1 cellular context compared by ENCODE assay signal in the genomic region with DNA sequence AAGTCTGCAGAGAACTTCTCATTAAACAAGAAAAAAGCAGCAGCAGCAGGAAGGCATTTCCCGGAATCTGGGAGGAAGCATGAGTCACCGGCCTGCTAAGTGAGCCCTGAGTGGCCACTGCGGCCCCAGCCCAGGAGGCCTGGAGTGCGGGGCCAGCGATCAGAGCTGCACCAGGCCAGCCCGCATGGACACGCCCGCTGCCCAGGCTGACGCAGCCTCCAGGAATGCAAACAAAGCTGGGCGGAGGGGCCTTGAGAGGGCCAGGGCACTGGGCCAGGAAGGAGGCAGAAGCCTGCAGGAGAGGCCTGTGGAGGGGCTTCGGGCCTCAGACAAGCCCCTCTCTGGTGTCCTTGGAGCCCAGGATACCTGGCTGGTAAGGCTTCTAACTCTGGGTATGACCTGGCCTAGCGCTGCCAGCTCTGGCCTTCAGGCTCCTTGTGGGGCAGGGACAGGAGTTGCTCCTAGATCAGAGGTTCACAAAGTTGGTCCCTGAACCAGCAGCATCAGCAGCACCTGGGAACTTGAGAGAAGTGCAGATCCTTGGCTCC.
TF ChIP-seq lines count a peak whose summit lies in the region.

No MANE protein-coding gene starts in this region.

TF ChIP-seq in HepG2, 621 proteins besides CTCF, POLR2A, EP300 and RAD21 (continued from another document and continues in another):
- TF ChIP-seq SPEN (CRISPR knock-in tag; IDR thresholded peaks at IDR 0.05; ENCODE audit: low read depth) (peak; percentile 85), FOXJ3 (CRISPR knock-in tag; IDR thresholded peaks at IDR 0.05; ENCODE audit: borderline replicate concordance) (no peak; the same call in 1 of the 2 replicates), ZFP41 (CRISPR knock-in tag; IDR thresholded peaks at IDR 0.05; ENCODE audit: borderline replicate concordance) (no peak), ZNF709 (CRISPR knock-in tag; IDR thresholded peaks at IDR 0.05) (0 out of 2 replicates have a peak, but pooled peaks have one; percentile 60), ZBTB42 (CRISPR knock-in tag; IDR thresholded peaks at IDR 0.05) (no peak), HMGA1 (CRISPR knock-in tag; conservative IDR thresholded peaks at IDR 0.05) (no peak), PHF21A (CRISPR knock-in tag; IDR thresholded peaks at IDR 0.05) (peak; percentile 50), XBP1 (CRISPR knock-in tag; IDR thresholded peaks at IDR 0.05) (no peak; the same call in 1 of the 2 replicates), POLR2AphosphoS5 (IDR thresholded peaks at IDR 0.05; ENCODE audit: low read depth, low read length) (no peak), NFE2L1 (CRISPR knock-in tag; IDR thresholded peaks at IDR 0.05; ENCODE audit: borderline replicate concordance) (no peak), ZNF616 (CRISPR knock-in tag; IDR thresholded peaks at IDR 0.05; ENCODE audit: low read depth) (no peak), NR3C1 (CRISPR knock-in tag; IDR thresholded peaks at IDR 0.05) (no peak), ZNF773 (CRISPR knock-in tag; IDR thresholded peaks at IDR 0.05; ENCODE audit: borderline replicate concordance) (no peak), RBFOX2 (IDR thresholded peaks at IDR 0.05; ENCODE audit: low read depth, low read length) (no peak), ZNF136 (CRISPR knock-in tag; IDR thresholded peaks at IDR 0.05; ENCODE audit: low read depth) (no peak), TAF1 (CRISPR knock-in tag; IDR thresholded peaks at IDR 0.05) (no peak), RBAK (CRISPR knock-in tag; IDR thresholded peaks at IDR 0.05) (no peak), ZNF501 (CRISPR knock-in tag; IDR thresholded peaks at IDR 0.05) (peak; percentile 56; the same call in 1 of the 2 replicates), SP140L (CRISPR knock-in tag; IDR thresholded peaks at IDR 0.05; ENCODE audit: borderline replicate concordance) (no peak)
- TF ChIP-seq, protein P1, sequence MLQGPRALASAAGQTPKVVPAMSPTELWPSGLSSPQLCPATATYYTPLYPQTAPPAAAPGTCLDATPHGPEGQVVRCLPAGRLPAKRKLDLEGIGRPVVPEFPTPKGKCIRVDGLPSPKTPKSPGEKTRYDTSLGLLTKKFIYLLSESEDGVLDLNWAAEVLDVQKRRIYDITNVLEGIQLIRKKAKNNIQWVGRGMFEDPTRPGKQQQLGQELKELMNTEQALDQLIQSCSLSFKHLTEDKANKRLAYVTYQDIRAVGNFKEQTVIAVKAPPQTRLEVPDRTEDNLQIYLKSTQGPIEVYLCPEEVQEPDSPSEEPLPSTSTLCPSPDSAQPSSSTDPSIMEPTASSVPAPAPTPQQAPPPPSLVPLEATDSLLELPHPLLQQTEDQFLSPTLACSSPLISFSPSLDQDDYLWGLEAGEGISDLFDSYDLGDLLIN (CRISPR knock-in tag; IDR thresholded peaks at IDR 0.05; ENCODE audit: borderline replicate concordance) = no peak
- TF ChIP-seq, protein P2, sequence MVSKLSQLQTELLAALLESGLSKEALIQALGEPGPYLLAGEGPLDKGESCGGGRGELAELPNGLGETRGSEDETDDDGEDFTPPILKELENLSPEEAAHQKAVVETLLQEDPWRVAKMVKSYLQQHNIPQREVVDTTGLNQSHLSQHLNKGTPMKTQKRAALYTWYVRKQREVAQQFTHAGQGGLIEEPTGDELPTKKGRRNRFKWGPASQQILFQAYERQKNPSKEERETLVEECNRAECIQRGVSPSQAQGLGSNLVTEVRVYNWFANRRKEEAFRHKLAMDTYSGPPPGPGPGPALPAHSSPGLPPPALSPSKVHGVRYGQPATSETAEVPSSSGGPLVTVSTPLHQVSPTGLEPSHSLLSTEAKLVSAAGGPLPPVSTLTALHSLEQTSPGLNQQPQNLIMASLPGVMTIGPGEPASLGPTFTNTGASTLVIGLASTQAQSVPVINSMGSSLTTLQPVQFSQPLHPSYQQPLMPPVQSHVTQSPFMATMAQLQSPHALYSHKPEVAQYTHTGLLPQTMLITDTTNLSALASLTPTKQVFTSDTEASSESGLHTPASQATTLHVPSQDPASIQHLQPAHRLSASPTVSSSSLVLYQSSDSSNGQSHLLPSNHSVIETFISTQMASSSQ (IDR thresholded peaks at IDR 0.05; ENCODE audit: low read depth) = no peak
- TF ChIP-seq, protein P2 (CRISPR knock-in tag; IDR thresholded peaks at IDR 0.05; ENCODE audit: borderline replicate concordance) = peak; percentile 53; the same call in 1 of the 2 replicates
- TF ChIP-seq, protein P3, sequence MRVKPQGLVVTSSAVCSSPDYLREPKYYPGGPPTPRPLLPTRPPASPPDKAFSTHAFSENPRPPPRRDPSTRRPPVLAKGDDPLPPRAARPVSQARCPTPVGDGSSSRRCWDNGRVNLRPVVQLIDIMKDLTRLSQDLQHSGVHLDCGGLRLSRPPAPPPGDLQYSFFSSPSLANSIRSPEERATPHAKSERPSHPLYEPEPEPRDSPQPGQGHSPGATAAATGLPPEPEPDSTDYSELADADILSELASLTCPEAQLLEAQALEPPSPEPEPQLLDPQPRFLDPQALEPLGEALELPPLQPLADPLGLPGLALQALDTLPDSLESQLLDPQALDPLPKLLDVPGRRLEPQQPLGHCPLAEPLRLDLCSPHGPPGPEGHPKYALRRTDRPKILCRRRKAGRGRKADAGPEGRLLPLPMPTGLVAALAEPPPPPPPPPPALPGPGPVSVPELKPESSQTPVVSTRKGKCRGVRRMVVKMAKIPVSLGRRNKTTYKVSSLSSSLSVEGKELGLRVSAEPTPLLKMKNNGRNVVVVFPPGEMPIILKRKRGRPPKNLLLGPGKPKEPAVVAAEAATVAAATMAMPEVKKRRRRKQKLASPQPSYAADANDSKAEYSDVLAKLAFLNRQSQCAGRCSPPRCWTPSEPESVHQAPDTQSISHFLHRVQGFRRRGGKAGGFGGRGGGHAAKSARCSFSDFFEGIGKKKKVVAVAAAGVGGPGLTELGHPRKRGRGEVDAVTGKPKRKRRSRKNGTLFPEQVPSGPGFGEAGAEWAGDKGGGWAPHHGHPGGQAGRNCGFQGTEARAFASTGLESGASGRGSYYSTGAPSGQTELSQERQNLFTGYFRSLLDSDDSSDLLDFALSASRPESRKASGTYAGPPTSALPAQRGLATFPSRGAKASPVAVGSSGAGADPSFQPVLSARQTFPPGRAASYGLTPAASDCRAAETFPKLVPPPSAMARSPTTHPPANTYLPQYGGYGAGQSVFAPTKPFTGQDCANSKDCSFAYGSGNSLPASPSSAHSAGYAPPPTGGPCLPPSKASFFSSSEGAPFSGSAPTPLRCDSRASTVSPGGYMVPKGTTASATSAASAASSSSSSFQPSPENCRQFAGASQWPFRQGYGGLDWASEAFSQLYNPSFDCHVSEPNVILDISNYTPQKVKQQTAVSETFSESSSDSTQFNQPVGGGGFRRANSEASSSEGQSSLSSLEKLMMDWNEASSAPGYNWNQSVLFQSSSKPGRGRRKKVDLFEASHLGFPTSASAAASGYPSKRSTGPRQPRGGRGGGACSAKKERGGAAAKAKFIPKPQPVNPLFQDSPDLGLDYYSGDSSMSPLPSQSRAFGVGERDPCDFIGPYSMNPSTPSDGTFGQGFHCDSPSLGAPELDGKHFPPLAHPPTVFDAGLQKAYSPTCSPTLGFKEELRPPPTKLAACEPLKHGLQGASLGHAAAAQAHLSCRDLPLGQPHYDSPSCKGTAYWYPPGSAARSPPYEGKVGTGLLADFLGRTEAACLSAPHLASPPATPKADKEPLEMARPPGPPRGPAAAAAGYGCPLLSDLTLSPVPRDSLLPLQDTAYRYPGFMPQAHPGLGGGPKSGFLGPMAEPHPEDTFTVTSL (CRISPR knock-in tag; IDR thresholded peaks at IDR 0.05; ENCODE audit: borderline replicate concordance) = peak; percentile 81; the same call in 1 of the 2 replicates
- TF ChIP-seq, protein P4, sequence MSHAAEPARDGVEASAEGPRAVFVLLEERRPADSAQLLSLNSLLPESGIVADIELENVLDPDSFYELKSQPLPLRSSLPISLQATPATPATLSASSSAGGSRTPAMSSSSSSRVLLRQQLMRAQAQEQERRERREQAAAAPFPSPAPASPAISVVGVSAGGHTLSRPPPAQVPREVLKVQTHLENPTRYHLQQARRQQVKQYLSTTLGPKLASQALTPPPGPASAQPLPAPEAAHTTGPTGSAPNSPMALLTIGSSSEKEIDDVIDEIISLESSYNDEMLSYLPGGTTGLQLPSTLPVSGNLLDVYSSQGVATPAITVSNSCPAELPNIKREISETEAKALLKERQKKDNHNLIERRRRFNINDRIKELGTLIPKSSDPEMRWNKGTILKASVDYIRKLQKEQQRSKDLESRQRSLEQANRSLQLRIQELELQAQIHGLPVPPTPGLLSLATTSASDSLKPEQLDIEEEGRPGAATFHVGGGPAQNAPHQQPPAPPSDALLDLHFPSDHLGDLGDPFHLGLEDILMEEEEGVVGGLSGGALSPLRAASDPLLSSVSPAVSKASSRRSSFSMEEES (CRISPR knock-in tag; IDR thresholded peaks at IDR 0.05) = no peak
- TF ChIP-seq, protein P5, sequence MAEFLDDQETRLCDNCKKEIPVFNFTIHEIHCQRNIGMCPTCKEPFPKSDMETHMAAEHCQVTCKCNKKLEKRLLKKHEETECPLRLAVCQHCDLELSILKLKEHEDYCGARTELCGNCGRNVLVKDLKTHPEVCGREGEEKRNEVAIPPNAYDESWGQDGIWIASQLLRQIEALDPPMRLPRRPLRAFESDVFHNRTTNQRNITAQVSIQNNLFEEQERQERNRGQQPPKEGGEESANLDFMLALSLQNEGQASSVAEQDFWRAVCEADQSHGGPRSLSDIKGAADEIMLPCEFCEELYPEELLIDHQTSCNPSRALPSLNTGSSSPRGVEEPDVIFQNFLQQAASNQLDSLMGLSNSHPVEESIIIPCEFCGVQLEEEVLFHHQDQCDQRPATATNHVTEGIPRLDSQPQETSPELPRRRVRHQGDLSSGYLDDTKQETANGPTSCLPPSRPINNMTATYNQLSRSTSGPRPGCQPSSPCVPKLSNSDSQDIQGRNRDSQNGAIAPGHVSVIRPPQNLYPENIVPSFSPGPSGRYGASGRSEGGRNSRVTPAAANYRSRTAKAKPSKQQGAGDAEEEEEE (CRISPR knock-in tag; IDR thresholded peaks at IDR 0.05; ENCODE audit: borderline replicate concordance) = no peak
- TF ChIP-seq, protein P6, sequence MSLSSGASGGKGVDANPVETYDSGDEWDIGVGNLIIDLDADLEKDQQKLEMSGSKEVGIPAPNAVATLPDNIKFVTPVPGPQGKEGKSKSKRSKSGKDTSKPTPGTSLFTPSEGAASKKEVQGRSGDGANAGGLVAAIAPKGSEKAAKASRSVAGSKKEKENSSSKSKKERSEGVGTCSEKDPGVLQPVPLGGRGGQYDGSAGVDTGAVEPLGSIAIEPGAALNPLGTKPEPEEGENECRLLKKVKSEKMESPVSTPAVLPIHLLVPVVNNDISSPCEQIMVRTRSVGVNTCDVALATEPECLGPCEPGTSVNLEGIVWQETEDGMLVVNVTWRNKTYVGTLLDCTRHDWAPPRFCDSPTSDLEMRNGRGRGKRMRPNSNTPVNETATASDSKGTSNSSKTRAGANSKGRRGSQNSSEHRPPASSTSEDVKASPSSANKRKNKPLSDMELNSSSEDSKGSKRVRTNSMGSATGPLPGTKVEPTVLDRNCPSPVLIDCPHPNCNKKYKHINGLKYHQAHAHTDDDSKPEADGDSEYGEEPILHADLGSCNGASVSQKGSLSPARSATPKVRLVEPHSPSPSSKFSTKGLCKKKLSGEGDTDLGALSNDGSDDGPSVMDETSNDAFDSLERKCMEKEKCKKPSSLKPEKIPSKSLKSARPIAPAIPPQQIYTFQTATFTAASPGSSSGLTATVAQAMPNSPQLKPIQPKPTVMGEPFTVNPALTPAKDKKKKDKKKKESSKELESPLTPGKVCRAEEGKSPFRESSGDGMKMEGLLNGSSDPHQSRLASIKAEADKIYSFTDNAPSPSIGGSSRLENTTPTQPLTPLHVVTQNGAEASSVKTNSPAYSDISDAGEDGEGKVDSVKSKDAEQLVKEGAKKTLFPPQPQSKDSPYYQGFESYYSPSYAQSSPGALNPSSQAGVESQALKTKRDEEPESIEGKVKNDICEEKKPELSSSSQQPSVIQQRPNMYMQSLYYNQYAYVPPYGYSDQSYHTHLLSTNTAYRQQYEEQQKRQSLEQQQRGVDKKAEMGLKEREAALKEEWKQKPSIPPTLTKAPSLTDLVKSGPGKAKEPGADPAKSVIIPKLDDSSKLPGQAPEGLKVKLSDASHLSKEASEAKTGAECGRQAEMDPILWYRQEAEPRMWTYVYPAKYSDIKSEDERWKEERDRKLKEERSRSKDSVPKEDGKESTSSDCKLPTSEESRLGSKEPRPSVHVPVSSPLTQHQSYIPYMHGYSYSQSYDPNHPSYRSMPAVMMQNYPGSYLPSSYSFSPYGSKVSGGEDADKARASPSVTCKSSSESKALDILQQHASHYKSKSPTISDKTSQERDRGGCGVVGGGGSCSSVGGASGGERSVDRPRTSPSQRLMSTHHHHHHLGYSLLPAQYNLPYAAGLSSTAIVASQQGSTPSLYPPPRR (CRISPR knock-in tag; IDR thresholded peaks at IDR 0.05; ENCODE audit: borderline replicate concordance) = peak; percentile 39; the same call in 1 of the 2 replicates
- TF ChIP-seq, protein P7, sequence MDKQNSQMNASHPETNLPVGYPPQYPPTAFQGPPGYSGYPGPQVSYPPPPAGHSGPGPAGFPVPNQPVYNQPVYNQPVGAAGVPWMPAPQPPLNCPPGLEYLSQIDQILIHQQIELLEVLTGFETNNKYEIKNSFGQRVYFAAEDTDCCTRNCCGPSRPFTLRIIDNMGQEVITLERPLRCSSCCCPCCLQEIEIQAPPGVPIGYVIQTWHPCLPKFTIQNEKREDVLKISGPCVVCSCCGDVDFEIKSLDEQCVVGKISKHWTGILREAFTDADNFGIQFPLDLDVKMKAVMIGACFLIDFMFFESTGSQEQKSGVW (CRISPR knock-in tag; IDR thresholded peaks at IDR 0.05; ENCODE audit: borderline replicate concordance) = no peak
- TF ChIP-seq, protein P8, sequence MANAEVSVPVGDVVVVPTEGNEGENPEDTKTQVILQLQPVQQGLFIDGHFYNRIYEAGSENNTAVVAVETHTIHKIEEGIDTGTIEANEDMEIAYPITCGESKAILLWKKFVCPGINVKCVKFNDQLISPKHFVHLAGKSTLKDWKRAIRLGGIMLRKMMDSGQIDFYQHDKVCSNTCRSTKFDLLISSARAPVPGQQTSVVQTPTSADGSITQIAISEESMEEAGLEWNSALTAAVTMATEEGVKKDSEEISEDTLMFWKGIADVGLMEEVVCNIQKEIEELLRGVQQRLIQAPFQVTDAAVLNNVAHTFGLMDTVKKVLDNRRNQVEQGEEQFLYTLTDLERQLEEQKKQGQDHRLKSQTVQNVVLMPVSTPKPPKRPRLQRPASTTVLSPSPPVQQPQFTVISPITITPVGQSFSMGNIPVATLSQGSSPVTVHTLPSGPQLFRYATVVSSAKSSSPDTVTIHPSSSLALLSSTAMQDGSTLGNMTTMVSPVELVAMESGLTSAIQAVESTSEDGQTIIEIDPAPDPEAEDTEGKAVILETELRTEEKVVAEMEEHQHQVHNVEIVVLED (CRISPR knock-in tag; IDR thresholded peaks at IDR 0.05; ENCODE audit: borderline replicate concordance) = no peak
- TF ChIP-seq, protein P9, sequence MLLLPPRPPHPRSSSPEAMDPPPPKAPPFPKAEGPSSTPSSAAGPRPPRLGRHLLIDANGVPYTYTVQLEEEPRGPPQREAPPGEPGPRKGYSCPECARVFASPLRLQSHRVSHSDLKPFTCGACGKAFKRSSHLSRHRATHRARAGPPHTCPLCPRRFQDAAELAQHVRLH (CRISPR knock-in tag; IDR thresholded peaks at IDR 0.05; ENCODE audit: borderline replicate concordance, low read depth) = peak; percentile 42; the same call in 1 of the 2 replicates
